16 cellular contexts compared by ENCODE assay signal in genomic region chrX:53674581-53674980, GRCh38.
"Had no signal": no experiment of that assay in that cellular context is flagged by ENCODE, and none has a peak within 500 bp of the region (broad histone marks: within the 10 kb centered on the region; RNA-seq: fewer than 3 reads in every experiment).

No MANE protein-coding gene starts in this region.

- H3K4me3 ChIP-seq: lung, upper lobe of right lung had no signal

- H3K27ac Mint-ChIP-seq: activated CD4-positive, alpha-beta memory T cell treated with anti-CD3 and anti-CD28 coated beads, Interleukin-2, amount 10 ng/mL, durations not matched to agents 7 days and 5 days; activated naive CD8-positive, alpha-beta T cell treated with anti-CD3 and anti-CD28 coated beads, Interleukin-2, amount 10 ng/mL, durations not matched to agents 7 days and 5 days; endodermal cell; mesothelial cell of epicardium; stimulated activated naive CD8-positive, alpha-beta T cell treated with anti-CD3 and anti-CD28 coated beads, Interleukin-15, Interleukin-2, amounts not matched to agents 100 ng/mL and 50 ng/mL, for 24 hours; WTC11 had no signal

- H3K27me3 Mint-ChIP-seq: activated CD4-positive, alpha-beta memory T cell treated with anti-CD3 and anti-CD28 coated beads, Interleukin-2, amount 10 ng/mL, durations not matched to agents 7 days and 5 days; activated naive CD8-positive, alpha-beta T cell treated with anti-CD3 and anti-CD28 coated beads, Interleukin-2, amount 10 ng/mL, durations not matched to agents 7 days and 5 days; stimulated activated naive CD8-positive, alpha-beta T cell treated with anti-CD3 and anti-CD28 coated beads, Interleukin-15, Interleukin-2, amounts not matched to agents 100 ng/mL and 50 ng/mL, for 24 hours had no signal

- H3K4me1 ChIP-seq: upper lobe of right lung had no signal

- H3K9me3 Mint-ChIP-seq: activated CD4-positive, alpha-beta memory T cell treated with anti-CD3 and anti-CD28 coated beads, Interleukin-2, amount 10 ng/mL, durations not matched to agents 7 days and 5 days; activated naive CD8-positive, alpha-beta T cell treated with anti-CD3 and anti-CD28 coated beads, Interleukin-2, amount 10 ng/mL, durations not matched to agents 7 days and 5 days; activated T-cell treated with anti-CD3 and anti-CD28 coated beads, Interleukin-2, amount 50 U/mL, for 4 hours; stimulated activated naive CD8-positive, alpha-beta T cell treated with anti-CD3 and anti-CD28 coated beads, Interleukin-15, Interleukin-2, amounts not matched to agents 100 ng/mL and 50 ng/mL, for 24 hours; WTC11 had no signal

- DNase-seq: activated CD4-positive, alpha-beta memory T cell treated with anti-CD3 and anti-CD28 coated beads, Interleukin-2, amount 10 ng/mL, durations not matched to agents 7 days and 5 days; activated CD4-positive, alpha-beta T cell treated with anti-CD3 and anti-CD28 coated beads for 4 hours; activated gamma-delta T cell treated with Interleukin-2 at 50 U/mL for 16 hours; activated naive CD8-positive, alpha-beta T cell treated with anti-CD3 and anti-CD28 coated beads, Interleukin-2, amount 10 ng/mL, durations not matched to agents 7 days and 5 days; activated T-cell treated with anti-CD3 and anti-CD28 coated beads, Interleukin-2, amount 50 U/mL, for 4 hours; aorta; endodermal cell; islet precursor cell; SK-N-SH; T-helper 1 cell; upper lobe of right lung had no signal

- H3K27ac ChIP-seq: parathyroid adenoma, upper lobe of right lung had no signal

- ATAC-seq: activated T-cell treated with anti-CD3 and anti-CD28 coated beads, Interleukin-2, amount 50 U/mL, for 4 hours; upper lobe of right lung; WTC11 had no signal

- H3K27me3 ChIP-seq: upper lobe of right lung had no signal

- H3K4me3 Mint-ChIP-seq: activated CD4-positive, alpha-beta memory T cell treated with anti-CD3 and anti-CD28 coated beads, Interleukin-2, amount 10 ng/mL, durations not matched to agents 7 days and 5 days; activated naive CD8-positive, alpha-beta T cell treated with anti-CD3 and anti-CD28 coated beads, Interleukin-2, amount 10 ng/mL, durations not matched to agents 7 days and 5 days; activated T-cell treated with anti-CD3 and anti-CD28 coated beads, Interleukin-2, amount 50 U/mL, for 4 hours; endodermal cell; mesothelial cell of epicardium; stimulated activated naive CD8-positive, alpha-beta T cell treated with anti-CD3 and anti-CD28 coated beads, Interleukin-15, Interleukin-2, amounts not matched to agents 100 ng/mL and 50 ng/mL, for 24 hours; WTC11 had no signal

- H3K9me3 ChIP-seq: SK-N-SH, upper lobe of right lung had no signal
